In the genomic region with DNA sequence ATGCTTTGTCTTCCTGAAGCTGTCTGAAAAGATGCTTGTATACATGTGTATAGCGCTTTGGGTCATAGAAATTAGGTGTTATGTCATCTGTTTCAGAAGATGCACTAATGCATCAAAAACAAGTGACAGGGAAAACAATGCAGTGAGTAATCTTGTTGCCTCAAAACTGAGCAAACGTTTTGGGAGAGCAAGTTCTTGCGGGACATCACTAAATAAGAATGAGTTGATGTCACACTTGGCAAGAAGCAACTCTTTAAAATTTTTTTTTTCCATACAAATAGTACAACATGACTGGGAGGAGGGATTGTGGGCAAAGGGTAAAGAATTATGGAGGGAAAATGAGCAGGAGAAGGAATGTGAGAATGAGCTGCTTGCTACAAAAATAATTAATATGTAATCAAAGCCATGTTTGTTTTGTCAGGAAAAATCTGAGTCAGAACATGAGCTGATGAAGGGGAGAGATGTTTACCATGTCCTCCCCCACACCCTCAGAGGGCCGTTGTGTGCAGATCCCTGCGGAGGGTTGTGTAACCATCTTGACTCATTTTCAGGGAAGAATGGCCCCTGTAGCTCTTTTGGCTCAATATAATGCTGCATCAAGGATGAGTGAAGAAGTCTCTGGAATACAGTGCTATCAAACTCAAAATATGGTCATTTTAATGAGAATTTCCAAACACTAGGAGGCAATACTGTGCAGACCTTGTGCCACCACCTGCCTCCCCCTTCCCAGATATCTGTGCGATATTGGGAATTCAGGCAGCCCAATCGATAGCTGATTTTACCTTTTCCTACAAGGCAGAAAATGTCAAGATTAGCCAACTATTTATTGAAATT, we compare ENCODE assay signal across 1 cellular context.
TF ChIP-seq lines count a peak whose summit lies in the region.

No MANE protein-coding gene starts in this region.

TF ChIP-seq in HepG2, 621 proteins besides CTCF, POLR2A, EP300 and RAD21 (continued from another document and continues in another):
- no peak for TF ChIP-seq PRDM15 (CRISPR knock-in tag; IDR thresholded peaks at IDR 0.05)
- TF ChIP-seq RFX5 (IDR thresholded peaks at IDR 0.05; ENCODE audit: low read depth, low read length): no peak
- no peak for TF ChIP-seq SMARCE1 (IDR thresholded peaks at IDR 0.05; ENCODE audit: borderline replicate concordance)
- peak; percentile 74; the same call in 1 of the 2 replicates for TF ChIP-seq NFIC (IDR thresholded peaks at IDR 0.05; ENCODE audit: low read length)
- TF ChIP-seq THYN1 (CRISPR knock-in tag; IDR thresholded peaks at IDR 0.05; ENCODE audit: borderline replicate concordance, low read depth): no peak
- TF ChIP-seq ZBED4 (CRISPR knock-in tag; IDR thresholded peaks at IDR 0.05; ENCODE audit: borderline replicate concordance): no peak
- TF ChIP-seq ZSCAN30 (CRISPR knock-in tag; IDR thresholded peaks at IDR 0.05): no peak
- TF ChIP-seq ZBTB46 (CRISPR knock-in tag; IDR thresholded peaks at IDR 0.05; ENCODE audit: borderline replicate concordance): no peak
- no peak for TF ChIP-seq ZNF138 (CRISPR knock-in tag; IDR thresholded peaks at IDR 0.05; ENCODE audit: low read depth)
- TF ChIP-seq, protein P1, sequence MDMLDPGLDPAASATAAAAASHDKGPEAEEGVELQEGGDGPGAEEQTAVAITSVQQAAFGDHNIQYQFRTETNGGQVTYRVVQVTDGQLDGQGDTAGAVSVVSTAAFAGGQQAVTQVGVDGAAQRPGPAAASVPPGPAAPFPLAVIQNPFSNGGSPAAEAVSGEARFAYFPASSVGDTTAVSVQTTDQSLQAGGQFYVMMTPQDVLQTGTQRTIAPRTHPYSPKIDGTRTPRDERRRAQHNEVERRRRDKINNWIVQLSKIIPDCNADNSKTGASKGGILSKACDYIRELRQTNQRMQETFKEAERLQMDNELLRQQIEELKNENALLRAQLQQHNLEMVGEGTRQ (IDR thresholded peaks at IDR 0.05; ENCODE audit: low read depth, low read length): no peak
- TF ChIP-seq, protein P1 (CRISPR knock-in tag; IDR thresholded peaks at IDR 0.05; ENCODE audit: borderline replicate concordance): no peak
- TF ChIP-seq NPAS2 (CRISPR knock-in tag; IDR thresholded peaks at IDR 0.05; ENCODE audit: borderline replicate concordance): no peak
- no peak for TF ChIP-seq IKZF1 (IDR thresholded peaks at IDR 0.05)
- no peak for TF ChIP-seq STAT5B (CRISPR knock-in tag; IDR thresholded peaks at IDR 0.05)
- TF ChIP-seq EZH2 (conservative IDR thresholded peaks at IDR 0.05; ENCODE audit: low read depth, low read length): no peak
- no peak for TF ChIP-seq ZNF24 (IDR thresholded peaks at IDR 0.05)
- TF ChIP-seq, protein P2, sequence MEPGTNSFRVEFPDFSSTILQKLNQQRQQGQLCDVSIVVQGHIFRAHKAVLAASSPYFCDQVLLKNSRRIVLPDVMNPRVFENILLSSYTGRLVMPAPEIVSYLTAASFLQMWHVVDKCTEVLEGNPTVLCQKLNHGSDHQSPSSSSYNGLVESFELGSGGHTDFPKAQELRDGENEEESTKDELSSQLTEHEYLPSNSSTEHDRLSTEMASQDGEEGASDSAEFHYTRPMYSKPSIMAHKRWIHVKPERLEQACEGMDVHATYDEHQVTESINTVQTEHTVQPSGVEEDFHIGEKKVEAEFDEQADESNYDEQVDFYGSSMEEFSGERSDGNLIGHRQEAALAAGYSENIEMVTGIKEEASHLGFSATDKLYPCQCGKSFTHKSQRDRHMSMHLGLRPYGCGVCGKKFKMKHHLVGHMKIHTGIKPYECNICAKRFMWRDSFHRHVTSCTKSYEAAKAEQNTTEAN (CRISPR knock-in tag; conservative IDR thresholded peaks at IDR 0.05): no peak
- TF ChIP-seq MIER2 (CRISPR knock-in tag; IDR thresholded peaks at IDR 0.05): no peak
- no peak for TF ChIP-seq NONO (IDR thresholded peaks at IDR 0.05)
- no peak for TF ChIP-seq NONO (CRISPR knock-in tag; conservative IDR thresholded peaks at IDR 0.05)
- no peak for TF ChIP-seq CAMTA2 (CRISPR knock-in tag; IDR thresholded peaks at IDR 0.05; ENCODE audit: borderline replicate concordance)
- TF ChIP-seq, protein P3, sequence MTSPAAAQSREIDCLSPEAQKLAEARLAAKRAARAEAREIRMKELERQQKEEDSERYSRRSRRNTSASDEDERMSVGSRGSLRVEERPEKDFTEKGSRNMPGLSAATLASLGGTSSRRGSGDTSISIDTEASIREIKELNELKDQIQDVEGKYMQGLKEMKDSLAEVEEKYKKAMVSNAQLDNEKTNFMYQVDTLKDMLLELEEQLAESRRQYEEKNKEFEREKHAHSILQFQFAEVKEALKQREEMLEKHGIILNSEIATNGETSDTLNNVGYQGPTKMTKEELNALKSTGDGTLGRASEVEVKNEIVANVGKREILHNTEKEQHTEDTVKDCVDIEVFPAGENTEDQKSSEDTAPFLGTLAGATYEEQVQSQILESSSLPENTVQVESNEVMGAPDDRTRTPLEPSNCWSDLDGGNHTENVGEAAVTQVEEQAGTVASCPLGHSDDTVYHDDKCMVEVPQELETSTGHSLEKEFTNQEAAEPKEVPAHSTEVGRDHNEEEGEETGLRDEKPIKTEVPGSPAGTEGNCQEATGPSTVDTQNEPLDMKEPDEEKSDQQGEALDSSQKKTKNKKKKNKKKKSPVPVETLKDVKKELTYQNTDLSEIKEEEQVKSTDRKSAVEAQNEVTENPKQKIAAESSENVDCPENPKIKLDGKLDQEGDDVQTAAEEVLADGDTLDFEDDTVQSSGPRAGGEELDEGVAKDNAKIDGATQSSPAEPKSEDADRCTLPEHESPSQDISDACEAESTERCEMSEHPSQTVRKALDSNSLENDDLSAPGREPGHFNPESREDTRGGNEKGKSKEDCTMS (CRISPR knock-in tag; conservative IDR thresholded peaks at IDR 0.05): no peak
- TF ChIP-seq, protein P4, sequence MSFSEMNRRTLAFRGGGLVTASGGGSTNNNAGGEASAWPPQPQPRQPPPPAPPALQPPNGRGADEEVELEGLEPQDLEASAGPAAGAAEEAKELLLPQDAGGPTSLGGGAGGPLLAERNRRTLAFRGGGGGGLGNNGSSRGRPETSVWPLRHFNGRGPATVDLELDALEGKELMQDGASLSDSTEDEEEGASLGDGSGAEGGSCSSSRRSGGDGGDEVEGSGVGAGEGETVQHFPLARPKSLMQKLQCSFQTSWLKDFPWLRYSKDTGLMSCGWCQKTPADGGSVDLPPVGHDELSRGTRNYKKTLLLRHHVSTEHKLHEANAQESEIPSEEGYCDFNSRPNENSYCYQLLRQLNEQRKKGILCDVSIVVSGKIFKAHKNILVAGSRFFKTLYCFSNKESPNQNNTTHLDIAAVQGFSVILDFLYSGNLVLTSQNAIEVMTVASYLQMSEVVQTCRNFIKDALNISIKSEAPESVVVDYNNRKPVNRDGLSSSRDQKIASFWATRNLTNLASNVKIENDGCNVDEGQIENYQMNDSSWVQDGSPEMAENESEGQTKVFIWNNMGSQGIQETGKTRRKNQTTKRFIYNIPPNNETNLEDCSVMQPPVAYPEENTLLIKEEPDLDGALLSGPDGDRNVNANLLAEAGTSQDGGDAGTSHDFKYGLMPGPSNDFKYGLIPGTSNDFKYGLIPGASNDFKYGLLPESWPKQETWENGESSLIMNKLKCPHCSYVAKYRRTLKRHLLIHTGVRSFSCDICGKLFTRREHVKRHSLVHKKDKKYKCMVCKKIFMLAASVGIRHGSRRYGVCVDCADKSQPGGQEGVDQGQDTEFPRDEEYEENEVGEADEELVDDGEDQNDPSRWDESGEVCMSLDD (CRISPR knock-in tag; IDR thresholded peaks at IDR 0.05; ENCODE audit: borderline replicate concordance): no peak
- TF ChIP-seq ZNF614 (CRISPR knock-in tag; IDR thresholded peaks at IDR 0.05; ENCODE audit: borderline replicate concordance): peak; percentile 14; the same call in 1 of the 2 replicates
- no peak for TF ChIP-seq LCORL (IDR thresholded peaks at IDR 0.05)
- TF ChIP-seq LCORL (CRISPR knock-in tag; IDR thresholded peaks at IDR 0.05): no peak
- no peak for TF ChIP-seq ZNF629 (CRISPR knock-in tag; conservative IDR thresholded peaks at IDR 0.05)
- TF ChIP-seq GATAD2A (CRISPR knock-in tag; IDR thresholded peaks at IDR 0.05): peak; percentile 78
- no peak for TF ChIP-seq ZNF354B (CRISPR knock-in tag; IDR thresholded peaks at IDR 0.05)
- TF ChIP-seq ZNF598 (CRISPR knock-in tag; IDR thresholded peaks at IDR 0.05; ENCODE audit: borderline replicate concordance): no peak
- peak; percentile 78 for TF ChIP-seq PPARG (CRISPR knock-in tag; conservative IDR thresholded peaks at IDR 0.05)
- no peak for TF ChIP-seq ZNF326 (CRISPR knock-in tag; IDR thresholded peaks at IDR 0.05; ENCODE audit: borderline replicate concordance)
- TF ChIP-seq SP5 (CRISPR knock-in tag; IDR thresholded peaks at IDR 0.05; ENCODE audit: borderline replicate concordance, low read depth): 0 out of 2 replicates have a peak, but pooled peaks have one; percentile 39
- no peak for TF ChIP-seq RNF2 (conservative IDR thresholded peaks at IDR 0.05; ENCODE audit: low read depth)
- no peak for TF ChIP-seq ZBTB7A (CRISPR knock-in tag; IDR thresholded peaks at IDR 0.05)
- peak; percentile 62; the same call in 1 of the 2 replicates for TF ChIP-seq ZNF644 (CRISPR knock-in tag; IDR thresholded peaks at IDR 0.05; ENCODE audit: low read depth)
- no peak for TF ChIP-seq TOPORS (CRISPR knock-in tag; IDR thresholded peaks at IDR 0.05)
- TF ChIP-seq PHF21A (CRISPR knock-in tag; IDR thresholded peaks at IDR 0.05): no peak
- TF ChIP-seq ZNF775 (CRISPR knock-in tag; IDR thresholded peaks at IDR 0.05; ENCODE audit: borderline replicate concordance): no peak
- TF ChIP-seq ZFP36L2 (CRISPR knock-in tag; IDR thresholded peaks at IDR 0.05): no peak
- TF ChIP-seq ZNF670 (CRISPR knock-in tag; IDR thresholded peaks at IDR 0.05; ENCODE audit: borderline replicate concordance): no peak
- no peak for TF ChIP-seq ZFP41 (CRISPR knock-in tag; IDR thresholded peaks at IDR 0.05; ENCODE audit: borderline replicate concordance)
